ENCODE assay signal across 9 cellular contexts in the genomic region with DNA sequence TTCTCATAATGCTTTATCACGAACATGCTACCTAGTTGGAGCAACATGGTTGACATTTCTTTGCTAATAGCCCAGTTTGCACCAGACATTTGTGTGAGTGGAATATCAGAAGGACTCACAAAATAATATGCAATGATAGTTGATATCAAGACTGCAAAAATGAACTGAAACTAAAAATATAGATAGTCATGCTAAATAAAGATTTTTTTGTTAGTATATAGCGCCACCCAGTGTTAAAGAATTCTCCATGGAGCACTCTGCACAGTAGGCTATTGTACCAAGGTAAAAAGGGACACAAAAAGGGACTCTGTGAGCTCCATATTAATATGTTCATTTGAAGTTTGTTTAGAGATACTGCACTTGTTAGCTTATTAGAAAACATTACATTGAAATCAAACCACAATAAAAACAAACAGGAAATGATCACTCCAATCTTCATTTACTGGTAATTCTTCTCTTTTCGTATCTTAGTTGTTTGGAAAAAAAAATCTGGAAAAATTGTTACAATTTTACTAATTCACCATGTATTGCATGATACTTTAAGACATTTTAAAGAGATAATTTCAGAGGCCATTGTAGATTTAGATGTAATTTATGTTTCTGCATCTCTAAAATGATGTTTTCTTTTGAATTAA.
A peak's percentile ranks its signal among the peaks of the same experiment; 100 is the strongest.
DNase-seq lines count a peak whose midpoint lies in the region; ATAC-seq and TF ChIP-seq lines count a peak whose summit lies in the region.
"Had no signal": no experiment of that assay in that cellular context is flagged by ENCODE, and none has a peak within 500 bp of the region (broad histone marks: within the 10 kb centered on the region; RNA-seq: fewer than 3 reads in every experiment).

No MANE protein-coding gene starts in this region.

- H3K23ac ChIP-seq in IMR-90 (ENCODE audit: low read depth, low read length): no peak overlapping the region

- no peak for TF ChIP-seq POLR2A in IMR-90 (IDR thresholded peaks at IDR 0.05; ENCODE audit: low read depth, low read length)

- H3K79me2 ChIP-seq in DOHH2 (ENCODE audit: control insufficient read depth, low read length) (no peaks in the 10 kb centered on the region), fibroblast of lung (ENCODE audit: control insufficient read depth, insufficient read depth, low read length) (no peaks in the 10 kb centered on the region)

- H2AK9ac ChIP-seq in IMR-90 (replicated peaks; ENCODE audit: low read depth, low read length, poor library complexity): no peak overlapping the region

- no peaks in the 10 kb centered on the region for H3K9me1 ChIP-seq in IMR-90 (ENCODE audit: insufficient read depth, low read length)

- no peak overlapping the region for H4K91ac ChIP-seq in IMR-90 (ENCODE audit: insufficient read depth, low read depth, low read length)

- H3K4me2 ChIP-seq in DOHH2 (ENCODE audit: low read length) (no peak overlapping the region), IMR-90 (ENCODE audit: low read depth, low read length) (peak overlapping the region; percentile 70; the same call in 1 of the 2 replicates), fibroblast of lung (ENCODE audit: extremely low read depth, insufficient read depth, low read length) (no peak overlapping the region)

- no peaks in the 10 kb centered on the region for H3K9me2 ChIP-seq in DOHH2 (replicated peaks; ENCODE audit: control insufficient read depth, low read length)

- POLR2A ChIA-PET in IMR-90 (lab: Charles Lee; ENCODE audit: unreplicated experiment): no interaction called here

- no peak overlapping the region for H2AK5ac ChIP-seq in IMR-90 (ENCODE audit: low read depth, low read length)

- H3K56ac ChIP-seq in IMR-90 (ENCODE audit: extremely low read depth, insufficient read depth, low read length): no peak overlapping the region

- intact Hi-C loops in IMR-90 (cut with micrococcal nuclease): no loop called here

- H2BK5ac ChIP-seq in IMR-90 (ENCODE audit: low read depth, low read length, poor library complexity, severe bottlenecking): no peak overlapping the region

- no peak overlapping the region for H3K14ac ChIP-seq in IMR-90 (replicated peaks; ENCODE audit: low read depth, low read length)

- dilution Hi-C loops in IMR-90 (cut with HindIII; ENCODE audit: low sequenced_read_pairs, unreplicated experiment): no loop called here

- no peak overlapping the region for H2BK20ac ChIP-seq in IMR-90 (ENCODE audit: low read depth, low read length)

- no peak overlapping the region for H2BK15ac ChIP-seq in IMR-90 (ENCODE audit: low read depth, low read length)

- no peak overlapping the region for H3K18ac ChIP-seq in IMR-90 (ENCODE audit: low read depth, low read length)

- no CpG with 5 or more reads among the region's 3 CpGs for WGBS in IMR-90 (ENCODE audit: extremely low coverage in 2 of 2, insufficient read length in 1 of 2), 2 experiments

- H4K5ac ChIP-seq in IMR-90 (ENCODE audit: low read depth, low read length): no peak overlapping the region

- no peak overlapping the region for H4K8ac ChIP-seq in IMR-90 (ENCODE audit: low read depth in 2 of 2, low read length in 2 of 2)

- no peaks in the 10 kb centered on the region for H4K20me1 ChIP-seq in DOHH2 (ENCODE audit: control insufficient read depth, insufficient read depth, low read depth, low read length)
- no peaks in the 10 kb centered on the region for H4K20me1 ChIP-seq in IMR-90 (ENCODE audit: insufficient read depth, low read length)
- no peaks in the 10 kb centered on the region for H4K20me1 ChIP-seq in fibroblast of lung (ENCODE audit: control insufficient read depth, extremely low read depth, insufficient read depth, low read length)

- H3F3A ChIP-seq in DOHH2 (ENCODE audit: control insufficient read depth, insufficient read depth): no peaks in the 10 kb centered on the region

- H3K4me3 ChIP-seq in DOHH2 (ENCODE audit: low read length) (no peak overlapping the region), IMR-90 (ENCODE audit: insufficient read depth, low read depth, low read length) (no peak overlapping the region), fibroblast of lung (replicated peaks in 1 of 4; ENCODE audit: control extremely low read depth in 1 of 4, insufficient read depth in 1 of 4, low read depth in 3 of 4, low read length in 4 of 4) (peak overlapping the region in 1 of 4 experiments; percentile 69)

- DNase-seq in IMR-90: peak; percentile 0
- DNase-seq in RPMI8226: peak; percentile 46
- peak; percentile 6 to 58 for DNase-seq in fibroblast of lung (ENCODE audit: low read depth in 2 of 2)
- peak; percentile 60 for DNase-seq in putamen (ENCODE audit: low spot score)
- no peak for DNase-seq in activated gamma-delta T cell (lab: John Stamatoyannopoulos, UW)

- no peaks in the 10 kb centered on the region for H3K9me3 ChIP-seq in DOHH2 (ENCODE audit: control insufficient read depth, insufficient read depth, low read length)
- H3K9me3 ChIP-seq in IMR-90 (ENCODE audit: control insufficient read depth, insufficient read depth, low read length): no peaks in the 10 kb centered on the region
- H3K9me3 ChIP-seq in fibroblast of lung (ENCODE audit: control insufficient read depth, insufficient read depth, low read depth, low read length): no peaks in the 10 kb centered on the region

- H3K27me3 ChIP-seq in DOHH2 (ENCODE audit: control insufficient read depth, low read length): no peaks in the 10 kb centered on the region
- no peaks in the 10 kb centered on the region for H3K27me3 ChIP-seq in IMR-90 (ENCODE audit: control insufficient read depth, insufficient read depth, low read length)
- H3K27me3 ChIP-seq in fibroblast of lung (ENCODE audit: control insufficient read depth, insufficient read depth, low read length): no peaks in the 10 kb centered on the region

- ATAC-seq in IMR-90 (ENCODE audit: low read depth) (0 out of 2 replicates have a peak, but pooled peaks have one; percentile 24), GM21526 (IDR thresholded peaks at IDR 0.05; ENCODE audit: low FRiP score, unreplicated experiment) (no peak), GM19463 (IDR thresholded peaks at IDR 0.05; ENCODE audit: unreplicated experiment) (no peak)

- no peak overlapping the region for H3K4ac ChIP-seq in IMR-90 (ENCODE audit: low read depth, low read length)

- H3K9ac ChIP-seq in IMR-90 (ENCODE audit: low read depth, low read length): no peak overlapping the region
- H3K9ac ChIP-seq in fibroblast of lung (ENCODE audit: insufficient read depth, low read length): no peak overlapping the region

- in situ Hi-C loops in IMR-90 (cut with MboI; ENCODE audit: low sequenced_read_pairs): no loop called here

- H2AFZ ChIP-seq in IMR-90 (replicated peaks; ENCODE audit: low read length, poor library complexity) (no peak overlapping the region), fibroblast of lung (ENCODE audit: low read length) (no peak overlapping the region)

- H3K4me1 ChIP-seq in DOHH2 (ENCODE audit: control insufficient read depth, low read length): no peaks in the 10 kb centered on the region
- no peaks in the 10 kb centered on the region for H3K4me1 ChIP-seq in IMR-90 (ENCODE audit: control insufficient read depth, insufficient read depth, low read length)
- H3K4me1 ChIP-seq in fibroblast of lung (ENCODE audit: control insufficient read depth, extremely low read depth, insufficient read depth, low read length): no peaks in the 10 kb centered on the region

- TF ChIP-seq RAD21 in IMR-90 (IDR thresholded peaks at IDR 0.05; ENCODE audit: low read length): peak; percentile 43

- CTCF ChIA-PET in IMR-90 (lab: Yijun Ruan, JAX): no interaction called here

- no peaks in the 10 kb centered on the region for H3K36me3 ChIP-seq in DOHH2 (ENCODE audit: control insufficient read depth, low read length)
- H3K36me3 ChIP-seq in IMR-90 (ENCODE audit: control insufficient read depth, insufficient read depth, low read length): no peaks in the 10 kb centered on the region
- no peaks in the 10 kb centered on the region for H3K36me3 ChIP-seq in fibroblast of lung (ENCODE audit: control insufficient read depth, insufficient read depth, low read length)

- H3K27ac ChIP-seq in DOHH2 (ENCODE audit: low read depth, low read length) (no peak overlapping the region), IMR-90 (ENCODE audit: insufficient read depth, low read length) (no peak overlapping the region), fibroblast of lung (ENCODE audit: insufficient read depth, low read length) (no peak overlapping the region)
- H3K27ac ChIP-seq: epithelial cell of prostate had no signal

- H3K79me1 ChIP-seq in IMR-90 (ENCODE audit: low read depth in 1 of 2, low read length in 2 of 2): no peaks in the 10 kb centered on the region

- BruUV-seq in IMR-90 (replicated peaks; lab: Mats Ljungman, UMichigan): no TSS peak

- TF ChIP-seq CTCF in DOHH2 (IDR thresholded peaks at IDR 0.05; ENCODE audit: low read depth, low read length, poor library complexity, severe bottlenecking) (peak; percentile 62), IMR-90 (conservative IDR thresholded peaks at IDR 0.05; ENCODE audit: low read depth, low read length) (peak; percentile 46), fibroblast of lung (conservative IDR thresholded peaks at IDR 0.05 in 1 of 2, IDR thresholded peaks at IDR 0.05 in 1 of 2; ENCODE audit: low read depth in 1 of 2, low read length in 2 of 2) (peak in 1 of 2 donors; percentile 59)

- no peak overlapping the region for H2BK120ac ChIP-seq in IMR-90 (ENCODE audit: low read depth, low read length)

TF ChIP-seq in IMR-90, 13 proteins besides CTCF, POLR2A, EP300 and RAD21 (continues in another document):
- TF ChIP-seq RFX5 (IDR thresholded peaks at IDR 0.05; ENCODE audit: low read depth, low read length) (no peak), SMC3 (IDR thresholded peaks at IDR 0.05; ENCODE audit: low read depth, low read length) (no peak), RCOR1 (IDR thresholded peaks at IDR 0.05; ENCODE audit: insufficient replicate concordance, low read length) (no peak), FOS (IDR thresholded peaks at IDR 0.05; ENCODE audit: low read depth, low read length) (no peak), BHLHE40 (IDR thresholded peaks at IDR 0.05; ENCODE audit: low read depth, low read length) (no peak), MXI1 (IDR thresholded peaks at IDR 0.05; ENCODE audit: borderline replicate concordance, low read depth, low read length) (no peak), CHD1 (IDR thresholded peaks at IDR 0.05; ENCODE audit: low read depth, low read length) (no peak), MAFK (IDR thresholded peaks at IDR 0.05; ENCODE audit: low read depth, low read length) (no peak), MAZ (IDR thresholded peaks at IDR 0.05; ENCODE audit: borderline replicate concordance, low read depth, low read length) (no peak), CEBPB (IDR thresholded peaks at IDR 0.05; ENCODE audit: low read depth, low read length) (no peak), NFE2L2 (IDR thresholded peaks at IDR 0.05; ENCODE audit: low read depth, low read length) (no peak)
- TF ChIP-seq, protein P1, sequence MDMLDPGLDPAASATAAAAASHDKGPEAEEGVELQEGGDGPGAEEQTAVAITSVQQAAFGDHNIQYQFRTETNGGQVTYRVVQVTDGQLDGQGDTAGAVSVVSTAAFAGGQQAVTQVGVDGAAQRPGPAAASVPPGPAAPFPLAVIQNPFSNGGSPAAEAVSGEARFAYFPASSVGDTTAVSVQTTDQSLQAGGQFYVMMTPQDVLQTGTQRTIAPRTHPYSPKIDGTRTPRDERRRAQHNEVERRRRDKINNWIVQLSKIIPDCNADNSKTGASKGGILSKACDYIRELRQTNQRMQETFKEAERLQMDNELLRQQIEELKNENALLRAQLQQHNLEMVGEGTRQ (IDR thresholded peaks at IDR 0.05; ENCODE audit: low read depth, low read length): no peak
